ENCODE assay signal across 15 cellular contexts in the genomic region with DNA sequence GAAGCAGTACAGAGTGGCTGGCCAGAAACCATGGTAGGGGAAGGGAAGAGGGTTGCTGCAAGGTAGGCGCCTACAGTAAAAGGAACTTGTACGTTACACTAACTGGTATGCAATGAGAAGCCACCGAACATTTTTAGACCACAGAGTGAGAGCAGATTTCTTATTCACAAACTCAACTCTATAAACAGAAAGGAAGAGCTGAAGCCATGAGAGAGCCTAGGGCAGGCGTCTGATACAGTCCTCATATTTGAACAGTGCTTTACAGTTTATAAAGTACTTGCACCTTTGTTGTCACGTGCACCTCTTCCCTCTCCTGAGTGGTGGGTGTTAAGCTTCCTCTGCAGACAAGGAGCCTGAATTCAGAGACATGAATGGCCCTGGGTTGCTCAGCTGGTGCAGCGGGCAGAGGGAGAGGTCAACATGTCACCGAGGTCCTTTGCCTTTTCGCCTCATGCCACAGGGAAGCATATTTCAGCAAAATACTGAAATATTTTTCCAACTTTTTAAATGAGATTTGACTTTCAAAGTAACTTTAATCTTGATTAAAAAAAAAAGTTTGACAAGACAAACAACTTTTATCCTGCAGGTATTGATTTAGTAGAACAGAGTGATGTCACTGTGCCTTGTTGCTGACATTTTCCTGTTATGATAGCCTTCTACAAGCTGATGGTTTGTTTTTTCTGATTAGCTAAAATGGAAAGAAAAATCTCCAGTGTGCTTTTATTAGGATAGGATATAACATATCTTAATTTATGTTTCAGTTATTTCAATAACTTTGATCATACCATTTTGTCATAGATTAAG. TPM values are rescaled to one million over a fixed set of nuclear protein-coding genes. Genes with fewer than 3 reads are reported as not detected.
DNase-seq lines count a peak whose midpoint lies in the region; ATAC-seq, FAIRE-seq and TF ChIP-seq lines count a peak whose summit lies in the region.
"Had no signal": no experiment of that assay in that cellular context is flagged by ENCODE, and none has a peak within 500 bp of the region (broad histone marks: within the 10 kb centered on the region; RNA-seq: fewer than 3 reads in every experiment).

No MANE protein-coding gene starts in this region.

- SMC1A ChIA-PET in GM12878 (lab: Charles Lee; ENCODE audit: uncharacterized antibody, unreplicated experiment), result interaction anchor here (0.8 to 2.1 kb wide), 6 partner anchors 9 to 97 kb away, joined by 3 to 15 read pairs (median 3); no protein-coding TSS in a partner anchor

- no peak for TF ChIP-seq RAD21 in GM12878 (IDR thresholded peaks at IDR 0.05; ENCODE audit: insufficient read depth, low read depth, low read length)

- no peak overlapping the region for H3K4me2 ChIP-seq in GM12878 (ENCODE audit: control insufficient read depth, insufficient read depth)

- H3K4me1 ChIP-seq in GM12878 (ENCODE audit: control insufficient read depth, insufficient read depth, low read length) (no peaks in the 10 kb centered on the region; the same call in 1 of the 2 replicates), endodermal cell (ENCODE audit: control insufficient read depth, insufficient read depth, low read length) (no peaks in the 10 kb centered on the region)
- H3K4me1 ChIP-seq: transverse colon had no signal

- H3K27me3 ChIP-seq in GM12878 (replicated peaks in 1 of 2; ENCODE audit: control insufficient read depth in 2 of 2, insufficient read depth in 2 of 2, low read length in 1 of 2) (no peaks in the 10 kb centered on the region; a peak in 2 of 4 replicates), endodermal cell (ENCODE audit: control insufficient read depth, insufficient read depth, low read length, poor library complexity, severe bottlenecking) (no peaks in the 10 kb centered on the region)
- H3K27me3 ChIP-seq: transverse colon had no signal

- no TSS peak for BruUV-seq in GM12878 (replicated peaks; lab: Mats Ljungman, UMichigan)

- H3K9me3 ChIP-seq in GM12878 (replicated peaks; ENCODE audit: control insufficient read depth, insufficient read depth, low read length) (no peaks in the 10 kb centered on the region), endodermal cell (ENCODE audit: control insufficient read depth, low read length) (no peaks in the 10 kb centered on the region)
- H3K9me3 ChIP-seq: transverse colon had no signal

- RAD21 ChIA-PET in GM12878 (lab: Charles Lee; ENCODE audit: unreplicated experiment), result interaction anchor here (0.6 to 2.9 kb wide), 3 partner anchors 9 to 295 kb away, joined by 3 to 17 read pairs (median 4); no protein-coding TSS in a partner anchor

- H3K4me3 Mint-ChIP-seq in stimulated activated memory B cell treated with anti-CD40 and anti-IgM and Interleukin-4, amounts not matched to agents 10 μg/mL and 1 μg/mL and 100 μg/mL, for 72 hours, result peak overlapping the region; percentile 52
- no peak overlapping the region for H3K4me3 Mint-ChIP-seq in endodermal cell
- H3K4me3 Mint-ChIP-seq: dendritic cell treated with granulocyte-macrophage colony-stimulating factor and Interleukin-4, amounts not matched to agents 40 ng/mL and 50 ng/mL, for 4 days had no signal

- H3K4me3 ChIP-seq in GM12878 (no peak overlapping the region), endodermal cell (ENCODE audit: low read length) (no peak overlapping the region)
- H3K4me3 ChIP-seq: lung, transverse colon had no signal

- H3K27ac Mint-ChIP-seq in stimulated activated memory B cell treated with anti-CD40 and anti-IgM and Interleukin-4, amounts not matched to agents 10 μg/mL and 1 μg/mL and 100 μg/mL, for 72 hours, result peak overlapping the region; percentile 61
- no peak overlapping the region for H3K27ac Mint-ChIP-seq in endodermal cell
- H3K27ac Mint-ChIP-seq: dendritic cell treated with granulocyte-macrophage colony-stimulating factor and Interleukin-4, amounts not matched to agents 40 ng/mL and 50 ng/mL, for 4 days had no signal

- H3K36me3 ChIP-seq in GM12878 (ENCODE audit: control insufficient read depth in 2 of 2, insufficient read depth in 2 of 2, low read length in 1 of 2) (no peaks in the 10 kb centered on the region), endodermal cell (ENCODE audit: control insufficient read depth, insufficient read depth, low read length) (no peaks in the 10 kb centered on the region)
- H3K36me3 ChIP-seq: transverse colon had no signal

- H3K27ac ChIP-seq in GM12878 (ENCODE audit: control insufficient read depth, insufficient read depth) (no peak overlapping the region), endodermal cell (ENCODE audit: low read depth, low read length) (no peak overlapping the region)
- H3K27ac ChIP-seq: transverse colon had no signal

- peaks cover 66% of the 10 kb centered on the region for H3K4me1 Mint-ChIP-seq in stimulated activated memory B cell treated with anti-CD40 and anti-IgM and Interleukin-4, amounts not matched to agents 10 μg/mL and 1 μg/mL and 100 μg/mL, for 72 hours
- H3K4me1 Mint-ChIP-seq in endodermal cell, result peaks cover 23% of the 10 kb centered on the region

- TF ChIP-seq POLR2A in GM12878 (IDR thresholded peaks at IDR 0.05; ENCODE audit: low read depth, low read length), result no peak

- peak; percentile 32 for DNase-seq in SKM-1 treated with dmso at 0.1 percent for 144 hours (lab: John Stamatoyannopoulos, UW; ENCODE audit: unreplicated experiment)
- no peak for DNase-seq in SKM-1 (lab: John Stamatoyannopoulos, UW; ENCODE audit: unreplicated experiment)
- no peak for DNase-seq in GM12878 (ENCODE audit: low read depth, low spot score)
- DNase-seq in endodermal cell, result no peak
- no peak for DNase-seq in DMS 273 treated with DMSO at 0.1 percent for 48 hours (lab: John Stamatoyannopoulos, UW)
- no peak for DNase-seq in mesenteric fat pad (ENCODE audit: low spot score)
- DNase-seq: activated T-cell treated with anti-CD3 and anti-CD28 coated beads, Interleukin-2, amount 50 U/mL, for 1 hour; aorta; SHP77 treated with DMSO at 0.1 percent for 48 hours had no signal

- CTCF ChIA-PET in GM12878 (lab: Yijun Ruan, JAX), result interaction anchor here (0.6 to 1.3 kb wide), 3 partner anchors 14 to 198 kb away, joined by 3 read pairs; no protein-coding TSS in a partner anchor

- intact Hi-C loops in GM12878 (cut with micrococcal nuclease; ENCODE audit: unreplicated experiment), result no loop called here

- no peaks in the 10 kb centered on the region for H3K9me3 Mint-ChIP-seq in stimulated activated memory B cell treated with anti-CD40 and anti-IgM and Interleukin-4, amounts not matched to agents 10 μg/mL and 1 μg/mL and 100 μg/mL, for 72 hours
- H3K9me3 Mint-ChIP-seq in endodermal cell, result no peaks in the 10 kb centered on the region
- H3K9me3 Mint-ChIP-seq: dendritic cell treated with granulocyte-macrophage colony-stimulating factor and Interleukin-4, amounts not matched to agents 40 ng/mL and 50 ng/mL, for 4 days had no signal

- H3K9ac ChIP-seq in GM12878 (ENCODE audit: control insufficient read depth, insufficient read depth, low read length), result no peak overlapping the region
- H3K9ac ChIP-seq in endodermal cell (ENCODE audit: extremely low read depth, low read length, poor library complexity, severe bottlenecking), result no peak overlapping the region

- WGBS in GM12878 (ENCODE audit: insufficient coverage, insufficient replicate concordance, low lambda C conversion rate, missing lambda C conversion rate), result 49% methylated on average over 8 of the region's 8 CpGs
- WGBS in endodermal cell (ENCODE audit: insufficient coverage in 1 of 2, insufficient read length in 1 of 2), 2 experiments, result 84 to 92% methylated on average over 6 to 8 of the region's 8 CpGs

- no peaks in the 10 kb centered on the region for H4K20me1 ChIP-seq in GM12878 (ENCODE audit: control insufficient read depth, insufficient read depth)

- peak; percentile 54 for ATAC-seq in HG03565 (IDR thresholded peaks at IDR 0.05; ENCODE audit: unreplicated experiment)
- peak; percentile 78 for ATAC-seq in GM12878
- peak; percentile 86 for ATAC-seq in stimulated activated memory B cell treated with anti-CD40 and anti-IgM and Interleukin-4, amounts not matched to agents 10 μg/mL and 1 μg/mL and 100 μg/mL, for 72 hours

- no peak for FAIRE-seq in GM12878 (lab: Jason Lieb, UNC)
- FAIRE-seq: H54 had no signal

- TF ChIP-seq EP300 in GM12878 (IDR thresholded peaks at IDR 0.05; ENCODE audit: borderline replicate concordance in 1 of 2, control insufficient read depth in 1 of 2, low read depth in 2 of 2, low read length in 2 of 2), result no peak

- H3K79me2 ChIP-seq in GM12878 (ENCODE audit: control insufficient read depth, insufficient read depth, low read length), result no peaks in the 10 kb centered on the region

- no peaks in the 10 kb centered on the region for H3K27me3 Mint-ChIP-seq in stimulated activated memory B cell treated with anti-CD40 and anti-IgM and Interleukin-4, amounts not matched to agents 10 μg/mL and 1 μg/mL and 100 μg/mL, for 72 hours
- no peaks in the 10 kb centered on the region for H3K27me3 Mint-ChIP-seq in endodermal cell (ENCODE audit: insufficient read depth)

- in situ Hi-C loops in GM12878 (cut with MboI), result loop anchor here (25.0 kb wide), 1 partner anchor 667 kb away; no protein-coding TSS in a partner anchor

- POLR2A ChIA-PET in GM12878 (lab: Charles Lee), result interaction anchor here (0.7 kb wide), 1 partner anchor 143 kb away, joined by 3 read pairs; no protein-coding TSS in a partner anchor

- no peak overlapping the region for H2AFZ ChIP-seq in GM12878 (ENCODE audit: control insufficient read depth, low read depth, low read length)

- no peaks in the 10 kb centered on the region for H3K36me3 Mint-ChIP-seq in stimulated activated memory B cell treated with anti-CD40 and anti-IgM and Interleukin-4, amounts not matched to agents 10 μg/mL and 1 μg/mL and 100 μg/mL, for 72 hours
- no peaks in the 10 kb centered on the region for H3K36me3 Mint-ChIP-seq in endodermal cell (ENCODE audit: low read depth)

- TF ChIP-seq CTCF in GM12878 (IDR thresholded peaks at IDR 0.05 in 2 of 3, conservative IDR thresholded peaks at IDR 0.05 in 1 of 3; ENCODE audit: control insufficient read depth in 2 of 3, extremely low read depth in 1 of 3, insufficient read depth in 1 of 3, low read depth in 3 of 3, low read length in 3 of 3), result no peak
- TF ChIP-seq CTCF in endodermal cell (conservative IDR thresholded peaks at IDR 0.05), result no peak

RNA-seq across cellular contexts. Expression of a gene that starts 23.8 kb away (rescaled TPM):
- total RNA-seq in GM12878 (2013; cell fraction: nucleolus; rRNA removed), result 88.0 and 95.1 TPM in 2 replicates
- total RNA-seq in GM12878 (2014; rRNA removed), result 1.6 and 2.1 TPM in 2 replicates
- 2.1 and 2.7 TPM in 2 replicates for total RNA-seq in GM12878 (2014; rRNA removed; fragmentation: Illumina TruSeq; extraction: Trizol)
- 2.2 and 2.4 TPM in 2 replicates for total RNA-seq in GM12878 (2021)
- polyA plus RNA-seq in GM12878 (2011; ENCODE audit: low read depth), result 6.3 TPM
- 43.3 and 58.0 TPM in 2 replicates for polyA plus RNA-seq in GM12878 (2011; rRNA removed)
- polyA plus RNA-seq in GM12878 (2011; cell fraction: cytosol; rRNA removed), result 25.8 and 30.4 TPM in 2 replicates
- 23.1 and 29.5 TPM in 2 replicates for polyA plus RNA-seq in GM12878 (2011; cell fraction: nucleus; rRNA removed)
- polyA plus RNA-seq in GM12878 (2012), result 2.6 and 4.9 TPM in 2 replicates
- polyA plus RNA-seq in GM12878 (2014; fragmentation: Illumina TruSeq; extraction: Trizol), result 2.4 and 3.8 TPM in 2 replicates
- polyA plus RNA-seq in GM12878 (2014; fragmentation: Nextera tagmentation; extraction: Ambion mirVana), result 1 to 10 TPM; 3.6 to 3.7 TPM
- polyA plus RNA-seq in GM12878 (2014; rRNA removed), result 1.4 and 1.8 TPM in 2 replicates
- polyA plus RNA-seq in GM12878 (2016; fragmentation: Nextera tagmentation; extraction: Ambion mirVana), result 1 to 10 TPM in 1 of 2 experiments, under 1 TPM in 1; 0.74 to 1.7 TPM
- polyA minus RNA-seq in GM12878 (2011; rRNA and poly(A)+ RNA removed), result 38.6 and 38.8 TPM in 2 replicates
- polyA minus RNA-seq in GM12878 (2011; cell fraction: cytosol; rRNA and poly(A)+ RNA removed), result 14.5 and 17.2 TPM in 2 replicates
- polyA minus RNA-seq in GM12878 (2011; cell fraction: nucleus; rRNA and poly(A)+ RNA removed), result 27.8 and 36.4 TPM in 2 replicates
- 10 to 100 TPM; 15.3 to 16.3 TPM for total RNA-seq in endodermal cell
- 16.6 TPM for polyA plus RNA-seq in endodermal cell (2013, experiment 1 of 2)
- polyA plus RNA-seq in endodermal cell (2013, experiment 2 of 2), result 15.3 TPM
- 5.2 TPM for total RNA-seq in mesenteric fat pad
